ENCODE assay signal across 1 cellular context in genomic region chr17:72400863-72401262, GRCh38.
TF ChIP-seq lines count a peak whose summit lies in the region.

No MANE protein-coding gene starts in this region.

TF ChIP-seq in GM12878, 131 proteins besides CTCF, POLR2A, EP300 and RAD21 (continued from another document):
- TF ChIP-seq ZBTB40 (IDR thresholded peaks at IDR 0.05; ENCODE audit: borderline replicate concordance) (no peak), USF1 (IDR thresholded peaks at IDR 0.05; ENCODE audit: borderline replicate concordance, extremely low read length, insufficient read depth, low read depth, low read length) (no peak), CREB1 (IDR thresholded peaks at IDR 0.05; ENCODE audit: low read depth) (no peak)
